In genomic region chr5:180306796-180307195, GRCh38 we compare ENCODE assay signal across 38 cellular contexts. TPM values are rescaled to one million over a fixed set of nuclear protein-coding genes. Genes with fewer than 3 reads are reported as not detected.
"Had no signal": no experiment of that assay in that cellular context is flagged by ENCODE, and none has a peak within 500 bp of the region (broad histone marks: within the 10 kb centered on the region; RNA-seq: fewer than 3 reads in every experiment).

No MANE protein-coding gene starts in this region.

- H3K27me3 ChIP-seq: adrenal gland, body of pancreas, brain microvascular endothelial cell, breast epithelium had no signal

- ATAC-seq: activated CD8-positive, alpha-beta T cell treated with anti-CD3 and anti-CD28 coated beads for 36 hours; activated T-cell treated with anti-CD3 and anti-CD28 coated beads, Interleukin-2, amount 50 U/mL, for 4 hours; activated T-cell treated with anti-CD3 and anti-CD28 coated beads, Interleukin-2, amount 50 U/mL, for 72 hours; activated T-helper 17 cell treated with anti-CD3 and anti-CD28 coated beads, Interleukin-2, amount 50 U/mL, for 72 hours; body of pancreas had no signal

- H3K9me3 Mint-ChIP-seq: activated B cell treated with CpG ODN at 0.5 μM for 24 hours; activated CD4-positive, alpha-beta memory T cell treated with anti-CD3 and anti-CD28 coated beads for 36 hours; activated CD4-positive, alpha-beta T cell treated with anti-CD3 and anti-CD28 coated beads, Interleukin-2, amount 10 ng/mL, durations not matched to agents 24 days and 14 days; activated CD8-positive, alpha-beta T cell treated with anti-CD3 and anti-CD28 coated beads for 36 hours; activated naive CD4-positive, alpha-beta T cell treated with anti-CD3 and anti-CD28 coated beads, Interleukin-2, amount 10 ng/mL, durations not matched to agents 7 days and 5 days; activated naive CD4-positive, alpha-beta T cell treated with anti-CD3 and anti-CD28 coated beads, Interleukin-2, amount 50 U/mL, for 24 hours; activated naive CD8-positive, alpha-beta T cell treated with anti-CD3 and anti-CD28 coated beads, Interleukin-2, amount 10 ng/mL, durations not matched to agents 7 days and 5 days; activated T-cell treated with anti-CD3 and anti-CD28 coated beads, Interleukin-2, amount 50 U/mL, for 4 hours; activated T-cell treated with anti-CD3 and anti-CD28 coated beads, Interleukin-2, amount 50 U/mL, for 72 hours; activated T-helper 1 cell treated with anti-CD3 and anti-CD28 coated beads, Interleukin-12 subunit alpha, Interleukin-12 subunit beta, Interleukin-2, Interleukin-4 antibody, amounts not matched to agents 30 ng/mL and 10 ng/mL and 1 ng/mL, durations not matched to agents 14 hours and 24 hours and 36 hours; activated T-helper 17 cell treated with anti-CD3 and anti-CD28 coated beads, Interleukin-2, amount 50 U/mL, for 72 hours; central memory CD8-positive, alpha-beta T cell; T-helper 1 cell treated with Interleukin-12 subunit alpha and Interleukin-12 subunit beta and Interleukin-4 antibody, amounts not matched to agents 30 μg/mL and 1 μg/mL, for 36 hours; T-helper 2 cell treated with Interferon-gamma antibody and Interleukin-4, amounts not matched to agents 5 μg/mL and 100 μg/mL, for 36 hours had no signal

- H3K9me3 ChIP-seq: adrenal gland, body of pancreas, breast epithelium had no signal

- H3K27me3 Mint-ChIP-seq: activated CD4-positive, alpha-beta memory T cell treated with anti-CD3 and anti-CD28 coated beads for 36 hours; activated CD4-positive, alpha-beta T cell treated with anti-CD3 and anti-CD28 coated beads, Interleukin-2, amount 10 ng/mL, durations not matched to agents 24 days and 14 days; activated CD8-positive, alpha-beta T cell treated with anti-CD3 and anti-CD28 coated beads for 36 hours; activated naive CD4-positive, alpha-beta T cell treated with anti-CD3 and anti-CD28 coated beads, Interleukin-2, amount 50 U/mL, for 24 hours; activated naive CD8-positive, alpha-beta T cell; activated naive CD8-positive, alpha-beta T cell treated with anti-CD3 and anti-CD28 coated beads, Interleukin-2, amount 10 ng/mL, durations not matched to agents 7 days and 5 days; activated T-helper 17 cell treated with anti-CD3 and anti-CD28 coated beads, Interleukin-2, amount 50 U/mL, for 72 hours had no signal

- H3K4me1 ChIP-seq: body of pancreas, breast epithelium had no signal

- H3K4me1 Mint-ChIP-seq: activated B cell treated with CpG ODN at 0.5 μM for 24 hours; activated CD4-positive, alpha-beta T cell treated with anti-CD3 and anti-CD28 coated beads, Interleukin-2, amount 10 ng/mL, durations not matched to agents 24 days and 14 days; activated naive CD4-positive, alpha-beta T cell treated with anti-CD3 and anti-CD28 coated beads, Interleukin-2, amount 50 U/mL, for 24 hours; activated naive CD8-positive, alpha-beta T cell treated with anti-CD3 and anti-CD28 coated beads, Interleukin-2, amount 10 ng/mL, durations not matched to agents 7 days and 5 days; activated T-helper 17 cell treated with anti-CD3 and anti-CD28 coated beads, Interleukin-2, amount 50 U/mL, for 72 hours; central memory CD8-positive, alpha-beta T cell had no signal

- H3K36me3 Mint-ChIP-seq: activated CD4-positive, alpha-beta memory T cell treated with anti-CD3 and anti-CD28 coated beads for 36 hours; activated naive CD4-positive, alpha-beta T cell treated with anti-CD3 and anti-CD28 coated beads, Interleukin-2, amount 10 ng/mL, durations not matched to agents 7 days and 5 days; activated naive CD4-positive, alpha-beta T cell treated with anti-CD3 and anti-CD28 coated beads, Interleukin-2, amount 50 U/mL, for 24 hours; activated naive CD8-positive, alpha-beta T cell; activated naive CD8-positive, alpha-beta T cell treated with anti-CD3 and anti-CD28 coated beads, Interleukin-2, amount 10 ng/mL, durations not matched to agents 7 days and 5 days had no signal

- H3K27ac ChIP-seq: adrenal gland, body of pancreas, brain microvascular endothelial cell, breast epithelium, VCaP had no signal

- H3K4me3 Mint-ChIP-seq: activated B cell treated with CpG ODN at 0.5 μM for 24 hours; activated CD4-positive, alpha-beta memory T cell treated with anti-CD3 and anti-CD28 coated beads for 36 hours; activated CD4-positive, alpha-beta T cell treated with anti-CD3 and anti-CD28 coated beads, Interleukin-2, amount 10 ng/mL, durations not matched to agents 24 days and 14 days; activated CD8-positive, alpha-beta T cell treated with anti-CD3 and anti-CD28 coated beads for 36 hours; activated naive CD4-positive, alpha-beta T cell treated with anti-CD3 and anti-CD28 coated beads, Interleukin-2, amount 10 ng/mL, durations not matched to agents 7 days and 5 days; activated naive CD4-positive, alpha-beta T cell treated with anti-CD3 and anti-CD28 coated beads, Interleukin-2, amount 50 U/mL, for 24 hours; activated naive CD8-positive, alpha-beta T cell; activated naive CD8-positive, alpha-beta T cell treated with anti-CD3 and anti-CD28 coated beads, Interleukin-2, amount 10 ng/mL, durations not matched to agents 7 days and 5 days; activated T-cell treated with anti-CD3 and anti-CD28 coated beads, Interleukin-2, amount 50 U/mL, for 4 hours; activated T-cell treated with anti-CD3 and anti-CD28 coated beads, Interleukin-2, amount 50 U/mL, for 72 hours; activated T-helper 1 cell treated with anti-CD3 and anti-CD28 coated beads, Interleukin-12 subunit alpha, Interleukin-12 subunit beta, Interleukin-2, Interleukin-4 antibody, amounts not matched to agents 30 ng/mL and 10 ng/mL and 1 ng/mL, durations not matched to agents 14 hours and 24 hours and 36 hours; activated T-helper 17 cell treated with anti-CD3 and anti-CD28 coated beads, Interleukin-2, amount 50 U/mL, for 72 hours; central memory CD8-positive, alpha-beta T cell; T-helper 1 cell treated with Interleukin-12 subunit alpha and Interleukin-12 subunit beta and Interleukin-4 antibody, amounts not matched to agents 30 μg/mL and 1 μg/mL, for 36 hours; T-helper 2 cell treated with Interferon-gamma antibody and Interleukin-4, amounts not matched to agents 5 μg/mL and 100 μg/mL, for 36 hours had no signal

- DNase-seq: activated B cell treated with CpG ODN at 0.5 μM for 24 hours; activated CD4-positive, alpha-beta memory T cell treated with anti-CD3 and anti-CD28 coated beads for 36 hours; activated CD4-positive, alpha-beta T cell treated with anti-CD3 and anti-CD28 coated beads for 4 hours; activated CD4-positive, alpha-beta T cell treated with anti-CD3 and anti-CD28 coated beads, Interleukin-2, amount 10 ng/mL, durations not matched to agents 24 days and 14 days; activated CD4-positive, alpha-beta T cell treated with anti-CD3 and anti-CD28 coated beads, Interleukin-2, amount 50 U/mL, for 1 hour; activated CD4-positive, alpha-beta T cell treated with anti-CD3 and anti-CD28 coated beads, Interleukin-2, amount 50 U/mL, for 4 hours; activated CD4-positive, CD25-positive, alpha-beta regulatory T cell treated with anti-CD3 and anti-CD28 coated beads, Interleukin-2, amount 50 U/mL, for 72 hours; activated CD8-positive, alpha-beta memory T cell treated with anti-CD3 and anti-CD28 coated beads, Interleukin-2, amount 50 U/mL, for 4 hours; activated CD8-positive, alpha-beta T cell treated with anti-CD3 and anti-CD28 coated beads for 36 hours; activated gamma-delta T cell; activated naive CD4-positive, alpha-beta T cell treated with anti-CD3 and anti-CD28 coated beads, Interleukin-2, amount 10 ng/mL, durations not matched to agents 7 days and 5 days; activated naive CD4-positive, alpha-beta T cell treated with Interleukin-2 at 50 U/mL for 16 hours; activated naive CD8-positive, alpha-beta T cell treated with anti-CD3 and anti-CD28 coated beads, Interleukin-2, amount 10 ng/mL, durations not matched to agents 7 days and 5 days; activated T-cell treated with anti-CD3 and anti-CD28 coated beads for 4 hours; activated T-cell treated with anti-CD3 and anti-CD28 coated beads, Interleukin-2, amount 50 U/mL, for 1 hour; activated T-cell treated with anti-CD3 and anti-CD28 coated beads, Interleukin-2, amount 50 U/mL, for 4 hours; activated T-cell treated with anti-CD3 and anti-CD28 coated beads, Interleukin-2, amount 50 U/mL, for 72 hours; adrenal gland; amniotic stem cell; aorta; body of pancreas; brain microvascular endothelial cell; caudate nucleus; cerebellar nuclear complex; T-helper 1 cell; T-helper 2 cell; T-helper 9 cell had no signal

- H3K4me3 ChIP-seq: adrenal gland, body of pancreas, breast epithelium had no signal

- FAIRE-seq: astrocyte, TTC549 had no signal

- H3K27ac Mint-ChIP-seq: activated B cell treated with CpG ODN at 0.5 μM for 24 hours; activated CD4-positive, alpha-beta memory T cell treated with anti-CD3 and anti-CD28 coated beads for 36 hours; activated CD4-positive, alpha-beta T cell treated with anti-CD3 and anti-CD28 coated beads, Interleukin-2, amount 10 ng/mL, durations not matched to agents 24 days and 14 days; activated CD8-positive, alpha-beta T cell treated with anti-CD3 and anti-CD28 coated beads for 36 hours; activated naive CD4-positive, alpha-beta T cell treated with anti-CD3 and anti-CD28 coated beads, Interleukin-2, amount 10 ng/mL, durations not matched to agents 7 days and 5 days; activated naive CD4-positive, alpha-beta T cell treated with anti-CD3 and anti-CD28 coated beads, Interleukin-2, amount 50 U/mL, for 24 hours; activated naive CD8-positive, alpha-beta T cell; activated naive CD8-positive, alpha-beta T cell treated with anti-CD3 and anti-CD28 coated beads, Interleukin-2, amount 10 ng/mL, durations not matched to agents 7 days and 5 days; activated T-cell treated with anti-CD3 and anti-CD28 coated beads, Interleukin-2, amount 50 U/mL, for 72 hours; activated T-helper 1 cell treated with anti-CD3 and anti-CD28 coated beads, Interleukin-12 subunit alpha, Interleukin-12 subunit beta, Interleukin-2, Interleukin-4 antibody, amounts not matched to agents 30 ng/mL and 10 ng/mL and 1 ng/mL, durations not matched to agents 14 hours and 24 hours and 36 hours; activated T-helper 17 cell treated with anti-CD3 and anti-CD28 coated beads, Interleukin-2, amount 50 U/mL, for 72 hours; T-helper 1 cell treated with Interleukin-12 subunit alpha and Interleukin-12 subunit beta and Interleukin-4 antibody, amounts not matched to agents 30 μg/mL and 1 μg/mL, for 36 hours; T-helper 2 cell treated with Interferon-gamma antibody and Interleukin-4, amounts not matched to agents 5 μg/mL and 100 μg/mL, for 36 hours had no signal

- H3K36me3 ChIP-seq: adrenal gland, breast epithelium had no signal

RNA-seq across cellular contexts. Expression of gene GFPT2, which starts 46.3 kb away (rescaled TPM):
- total RNA-seq: activated CD8-positive, alpha-beta T cell treated with anti-CD3 and anti-CD28 coated beads for 36 hours had no signal
